Comparison of ENCODE assay signal across 11 cellular contexts in genomic region chr3:158768881-158769518, GRCh38. TPM values are rescaled to one million over a fixed set of nuclear protein-coding genes. Genes with fewer than 3 reads are reported as not detected.
DNase-seq lines count a peak whose midpoint lies in the region; ATAC-seq and TF ChIP-seq lines count a peak whose summit lies in the region.
"Had no signal": no experiment of that assay in that cellular context is flagged by ENCODE, and none has a peak within 500 bp of the region (broad histone marks: within the 10 kb centered on the region; RNA-seq: fewer than 3 reads in every experiment).

No MANE protein-coding gene starts in this region.

- H2AFZ ChIP-seq in GM23338 = no peak overlapping the region

- peak; percentile 62 to 89 (median 84) for ATAC-seq in heart right ventricle
- ATAC-seq in GM23338 = no peak
- no peak for ATAC-seq in HG03432 (IDR thresholded peaks at IDR 0.05; ENCODE audit: unreplicated experiment)
- ATAC-seq: activated T-helper 17 cell treated with anti-CD3 and anti-CD28 coated beads, Interleukin-2, amount 50 U/mL, for 72 hours had no signal

- TF ChIP-seq CTCF in adrenal gland (IDR thresholded peaks at IDR 0.05) (no peak), heart right ventricle (IDR thresholded peaks at IDR 0.05) (no peak), GM23338 (conservative IDR thresholded peaks at IDR 0.05; ENCODE audit: low read depth in 2 of 2) (no peak)

- H3K27me3 Mint-ChIP-seq in GM23338 (ENCODE audit: insufficient read depth, low read depth, poor library complexity) = peaks cover 8% of the 10 kb centered on the region
- H3K27me3 Mint-ChIP-seq: activated T-helper 17 cell treated with anti-CD3 and anti-CD28 coated beads, Interleukin-2, amount 50 U/mL, for 72 hours had no signal

- H3K27ac ChIP-seq in adrenal gland = peak overlapping the region in 3 of 5 donors; percentile 13 to 82 (median 67)
- H3K27ac ChIP-seq in heart right ventricle = peak overlapping the region in 9 of 10 donors; percentile 26 to 76 (median 63)
- peak overlapping the region; percentile 72 for H3K27ac ChIP-seq in rectal smooth muscle tissue (ENCODE audit: low read depth, low read length)
- no peak overlapping the region for H3K27ac ChIP-seq in GM23338 (ENCODE audit: low read depth)

- no peaks in the 10 kb centered on the region for H3F3A ChIP-seq in GM23338 (replicated peaks; ENCODE audit: low read depth)

- H3K4me2 ChIP-seq in GM23338 = no peak overlapping the region

- H3K27ac Mint-ChIP-seq in GM23338 = no peak overlapping the region
- H3K27ac Mint-ChIP-seq: activated T-helper 17 cell treated with anti-CD3 and anti-CD28 coated beads, Interleukin-2, amount 50 U/mL, for 72 hours; immature natural killer cell had no signal

- H3K36me3 Mint-ChIP-seq in GM23338 (ENCODE audit: low read depth) = no peaks in the 10 kb centered on the region

- no peak overlapping the region for H3K9ac ChIP-seq in rectal smooth muscle tissue (ENCODE audit: low read length)

- no peak for TF ChIP-seq POLR2A in adrenal gland (IDR thresholded peaks at IDR 0.05)

- intact Hi-C loops in adrenal gland (cut with DNase I) (no loop called here), heart right ventricle (cut with DNase I) (loop anchor here in 1 of 10 donors (5.0 kb wide), 1 partner anchor 37 kb away; the partner anchor contains the start of gene RARRES1)

- WGBS in adrenal gland, 4 donors = 61 to 72% (median 68%) methylated on average over 8 of the region's 8 CpGs
- 42 to 53% methylated on average over 8 of the region's 8 CpGs for WGBS in heart right ventricle, 2 donors

- H3K27me3 ChIP-seq in adrenal gland (no peaks in the 10 kb centered on the region), heart right ventricle (no peaks in the 10 kb centered on the region), rectal smooth muscle tissue (ENCODE audit: control insufficient read depth, insufficient read depth, low read length) (no peaks in the 10 kb centered on the region), GM23338 (ENCODE audit: insufficient read depth) (no peaks in the 10 kb centered on the region)

- peak; percentile 45 for DNase-seq in COLO829 (ENCODE audit: low spot score)
- DNase-seq in adrenal gland = peak in 2 of 7 donors; percentile 16 to 43
- DNase-seq in heart right ventricle = peak in 1 of 2 donors; percentile 59
- no peak for DNase-seq in GM23338 (ENCODE audit: low spot score)
- DNase-seq in cerebellum (ENCODE audit: low spot score) = no peak
- DNase-seq in NCI-H1694 treated with DMSO at 0.1 percent for 48 hours (lab: John Stamatoyannopoulos, UW) = no peak
- DNase-seq: immature natural killer cell, OCI-M1 had no signal

- peaks cover 30% of the 10 kb centered on the region for H3K4me1 Mint-ChIP-seq in GM23338
- H3K4me1 Mint-ChIP-seq: immature natural killer cell had no signal

- no peaks in the 10 kb centered on the region for H3K79me2 ChIP-seq in GM23338 (replicated peaks; ENCODE audit: insufficient read depth)

- H3K9me3 ChIP-seq in adrenal gland (replicated peaks in 1 of 3) (no peaks in the 10 kb centered on the region), heart right ventricle (no peaks in the 10 kb centered on the region)

- H3K4me3 ChIP-seq in adrenal gland (no peak overlapping the region), heart right ventricle (peak overlapping the region in 3 of 10 donors; percentile 8 to 16 (median 14)), rectal smooth muscle tissue (ENCODE audit: low read length) (no peak overlapping the region), GM23338 (no peak overlapping the region)

- H4K20me1 ChIP-seq in GM23338 (replicated peaks; ENCODE audit: insufficient read depth) = no peaks in the 10 kb centered on the region

- H3K9me2 ChIP-seq in GM23338 (ENCODE audit: insufficient read depth) = no peaks in the 10 kb centered on the region

- H3K9me3 Mint-ChIP-seq in GM23338 = no peaks in the 10 kb centered on the region
- H3K9me3 Mint-ChIP-seq: activated T-helper 17 cell treated with anti-CD3 and anti-CD28 coated beads, Interleukin-2, amount 50 U/mL, for 72 hours; immature natural killer cell had no signal

- H3K4me3 Mint-ChIP-seq in GM23338 = no peak overlapping the region
- H3K4me3 Mint-ChIP-seq: activated T-helper 17 cell treated with anti-CD3 and anti-CD28 coated beads, Interleukin-2, amount 50 U/mL, for 72 hours; immature natural killer cell had no signal

- peaks cover 0 to 30% of the 10 kb centered on the region in 2 donors for H3K4me1 ChIP-seq in adrenal gland (replicated peaks in 1 of 2)
- peaks cover 5 to 66% (median 36%) of the 10 kb centered on the region in 9 donors for H3K4me1 ChIP-seq in heart right ventricle
- peaks cover 24% of the 10 kb centered on the region for H3K4me1 ChIP-seq in rectal smooth muscle tissue (ENCODE audit: control insufficient read depth, insufficient read depth, low read length)
- peaks cover 5% of the 10 kb centered on the region; the same call in 1 of the 2 replicates for H3K4me1 ChIP-seq in GM23338 (ENCODE audit: insufficient read depth)

- H3K36me3 ChIP-seq in adrenal gland (replicated peaks in 1 of 2) (no peaks in the 10 kb centered on the region), heart right ventricle (no peaks in the 10 kb centered on the region), rectal smooth muscle tissue (ENCODE audit: control insufficient read depth, insufficient read depth, low read length) (no peaks in the 10 kb centered on the region), GM23338 (ENCODE audit: insufficient read depth) (no peaks in the 10 kb centered on the region)

TF ChIP-seq in GM23338, 12 proteins besides CTCF, POLR2A, EP300 and RAD21 (continues in another document):
- TF ChIP-seq EZH2 (IDR thresholded peaks at IDR 0.05; ENCODE audit: low read depth, unreplicated experiment) = no peak

RNA-seq across cellular contexts. Expression of gene MFSD1, which starts 32.9 kb away (rescaled TPM):
- total RNA-seq in adrenal gland (100 to 1,000 TPM in 2 of 8 donors, 10 to 100 TPM in 6; 57.2 to 118 (median 82.3) TPM), heart right ventricle (10 to 100 TPM; 20.8 to 45.5 (median 23.9) TPM), cerebellum (51.4 TPM)
- polyA plus RNA-seq in adrenal gland (10 to 100 TPM; 20.4 to 83.8 (median 25.7) TPM), heart right ventricle (10 to 100 TPM; 11.3 to 26.4 TPM), GM23338 (2016; fragmentation: Nextera tagmentation; extraction: Ambion mirVana) (3.3 and 4.3 TPM in 2 replicates)
- 16.9 and 28.4 TPM in 2 replicates for total RNA-seq in GM23338 (2014; rRNA removed; shearing (Covaris generic))

RNA-seq across cellular contexts. Expression of gene RARRES1, which starts 36.7 kb away (rescaled TPM):
- total RNA-seq in adrenal gland (100 to 1,000 TPM in 2 of 8 donors, 10 to 100 TPM in 5, 1 to 10 TPM in 1; 7.0 to 204 (median 33.1) TPM), heart right ventricle (10 to 100 TPM in 3 of 10 donors, 1 to 10 TPM in 4, under 1 TPM in 3; 0.32 to 99.0 (median 2.2) TPM), cerebellum (36.5 TPM)
- polyA plus RNA-seq in adrenal gland (10 to 100 TPM in 1 of 3 donors, 1 to 10 TPM in 2; 8.2 to 19.7 (median 9.7) TPM), heart right ventricle (10 to 100 TPM in 1 of 2 donors, 1 to 10 TPM in 1; 5.4 to 23.3 TPM), GM23338 (2016; fragmentation: Nextera tagmentation; extraction: Ambion mirVana) (0.54 and 0.82 TPM in 2 replicates)
- 0.10 TPM in 1 of 2 replicates, not detected in the other for total RNA-seq in GM23338 (2014; rRNA removed; shearing (Covaris generic))
- total RNA-seq: activated T-helper 17 cell treated with anti-CD3 and anti-CD28 coated beads, Interleukin-2, amount 50 U/mL, for 72 hours had no signal
- polyA plus RNA-seq: immature natural killer cell had no signal

Comparison
In these comparisons a context has a peak if more than half of its experiments do, and no peak if none do; other contexts are left out.
1. ATAC-seq: peak in heart right ventricle (8 of 8); none in GM23338 (single experiment) and HG03432 (single experiment).